8 cellular contexts compared by ENCODE assay signal in genomic region chr3:154122912-154123559, GRCh38. TPM values are rescaled to one million over a fixed set of nuclear protein-coding genes. Genes with fewer than 3 reads are reported as not detected.
DNase-seq lines count a peak whose midpoint lies in the region; ATAC-seq and TF ChIP-seq lines count a peak whose summit lies in the region.

No MANE protein-coding gene starts in this region.

- H3K79me2 ChIP-seq in OCI-LY3 (ENCODE audit: low read length) = no peaks in the 10 kb centered on the region
- H3K79me2 ChIP-seq in fibroblast of lung (ENCODE audit: control insufficient read depth, insufficient read depth, low read length) = no peaks in the 10 kb centered on the region

- DNase-seq in EL = peak; percentile 8
- DNase-seq in fibroblast of lung (ENCODE audit: low read depth in 2 of 2) = peak; percentile 27 to 31
- DNase-seq in osteocyte (ENCODE audit: extremely low spot score, unreplicated experiment) = no peak
- DNase-seq in HuH-7 (ENCODE audit: low spot score) = no peak
- DNase-seq in HPDE6-E6E7 (ENCODE audit: extremely low spot score) = no peak
- DNase-seq in GM20000 (ENCODE audit: low spot score) = no peak

- H3K27me3 Mint-ChIP-seq in osteocyte (ENCODE audit: unreplicated experiment) = no peaks in the 10 kb centered on the region

- H3K27me3 ChIP-seq in OCI-LY3 (ENCODE audit: low read depth, low read length) (peaks cover 8% of the 10 kb centered on the region; the same call in 1 of the 2 replicates), fibroblast of lung (ENCODE audit: control insufficient read depth, insufficient read depth, low read length) (no peaks in the 10 kb centered on the region)

- no peaks in the 10 kb centered on the region for H3K36me3 ChIP-seq in OCI-LY3 (replicated peaks; ENCODE audit: low read depth, low read length)
- no peaks in the 10 kb centered on the region for H3K36me3 ChIP-seq in fibroblast of lung (ENCODE audit: control insufficient read depth, insufficient read depth, low read length)

- H4K20me1 ChIP-seq in OCI-LY3 (ENCODE audit: insufficient read depth, low read length) = no peaks in the 10 kb centered on the region
- no peaks in the 10 kb centered on the region for H4K20me1 ChIP-seq in fibroblast of lung (ENCODE audit: control insufficient read depth, extremely low read depth, insufficient read depth, low read length)

- no peak for ATAC-seq in HG03175 (IDR thresholded peaks at IDR 0.05; ENCODE audit: unreplicated experiment)

- H2AFZ ChIP-seq in OCI-LY3 (ENCODE audit: low read depth, low read length) = 0 out of 2 replicates have a peak overlapping the region, but pooled peaks have one; percentile 1
- peak overlapping the region; percentile 92 for H2AFZ ChIP-seq in fibroblast of lung (ENCODE audit: low read length)

- peak overlapping the region; percentile 51 for H3K27ac Mint-ChIP-seq in osteocyte (ENCODE audit: unreplicated experiment)

- H3K9ac ChIP-seq in OCI-LY3 (ENCODE audit: low read length) = peak overlapping the region; percentile 27; the same call in 1 of the 2 replicates
- H3K9ac ChIP-seq in fibroblast of lung (ENCODE audit: insufficient read depth, low read length) = no peak overlapping the region

- H3K9me3 ChIP-seq in OCI-LY3 (ENCODE audit: insufficient read depth, low read length) (no peaks in the 10 kb centered on the region), fibroblast of lung (ENCODE audit: control insufficient read depth, insufficient read depth, low read depth, low read length) (no peaks in the 10 kb centered on the region)

- peak overlapping the region; percentile 88 for H3K4me2 ChIP-seq in OCI-LY3 (ENCODE audit: low read length)
- peak overlapping the region; percentile 97 for H3K4me2 ChIP-seq in fibroblast of lung (ENCODE audit: extremely low read depth, insufficient read depth, low read length)

- no peaks in the 10 kb centered on the region for H3K9me3 Mint-ChIP-seq in osteocyte (ENCODE audit: unreplicated experiment)

- H3K4me3 Mint-ChIP-seq in osteocyte (ENCODE audit: unreplicated experiment) = peak overlapping the region; percentile 93

- no peaks in the 10 kb centered on the region for H3K36me3 Mint-ChIP-seq in osteocyte (ENCODE audit: unreplicated experiment)

- TF ChIP-seq CTCF in OCI-LY3 (IDR thresholded peaks at IDR 0.05; ENCODE audit: low read depth, low read length) (no peak), fibroblast of lung (conservative IDR thresholded peaks at IDR 0.05 in 1 of 2, IDR thresholded peaks at IDR 0.05 in 1 of 2; ENCODE audit: low read depth in 1 of 2, low read length in 2 of 2) (no peak), osteocyte (IDR thresholded peaks at IDR 0.05) (no peak), GM20000 (IDR thresholded peaks at IDR 0.05; ENCODE audit: extremely low read depth, missing control alignments) (no peak)

- peaks cover 47% of the 10 kb centered on the region for H3K4me1 ChIP-seq in OCI-LY3 (ENCODE audit: low read length)
- H3K4me1 ChIP-seq in fibroblast of lung (ENCODE audit: control insufficient read depth, extremely low read depth, insufficient read depth, low read length) = no peaks in the 10 kb centered on the region

- H3K27ac ChIP-seq in OCI-LY3 (ENCODE audit: low read length) = no peak overlapping the region
- H3K27ac ChIP-seq in fibroblast of lung (ENCODE audit: insufficient read depth, low read length) = peak overlapping the region; percentile 0

- peaks cover 37% of the 10 kb centered on the region for H3K4me1 Mint-ChIP-seq in osteocyte (ENCODE audit: unreplicated experiment)

- H3K4me3 ChIP-seq in OCI-LY3 (ENCODE audit: low read length) = peak overlapping the region; percentile 93
- peak overlapping the region; percentile 80 to 91 (median 84) for H3K4me3 ChIP-seq in fibroblast of lung (replicated peaks in 1 of 4; ENCODE audit: control extremely low read depth in 1 of 4, insufficient read depth in 1 of 4, low read depth in 3 of 4, low read length in 4 of 4)

RNA-seq across cellular contexts. Expression of gene ARHGEF26, which starts 1.8 kb away (rescaled TPM):
- total RNA-seq in fibroblast of lung (1.3 and 2.1 TPM in 2 replicates), osteocyte (5.4 and 5.5 TPM in 2 replicates)
- polyA plus RNA-seq in fibroblast of lung = 0.72 and 2.5 TPM in 2 replicates
- polyA plus RNA-seq in fibroblast of lung (2012) = 1.0 and 3.6 TPM in 2 replicates
- polyA minus RNA-seq in fibroblast of lung (ENCODE audit: low replicate concordance) = 0.79 and 1.5 TPM in 2 replicates

Comparison
In these comparisons a context has a peak if more than half of its experiments do, and no peak if none do; other contexts are left out.
1. DNase-seq: peak in EL (single experiment) and fibroblast of lung (2 of 2); none in osteocyte (single experiment), HuH-7 (single experiment), HPDE6-E6E7 (single experiment) and GM20000 (single experiment).